ENCODE assay signal across 18 cellular contexts in the genomic region with DNA sequence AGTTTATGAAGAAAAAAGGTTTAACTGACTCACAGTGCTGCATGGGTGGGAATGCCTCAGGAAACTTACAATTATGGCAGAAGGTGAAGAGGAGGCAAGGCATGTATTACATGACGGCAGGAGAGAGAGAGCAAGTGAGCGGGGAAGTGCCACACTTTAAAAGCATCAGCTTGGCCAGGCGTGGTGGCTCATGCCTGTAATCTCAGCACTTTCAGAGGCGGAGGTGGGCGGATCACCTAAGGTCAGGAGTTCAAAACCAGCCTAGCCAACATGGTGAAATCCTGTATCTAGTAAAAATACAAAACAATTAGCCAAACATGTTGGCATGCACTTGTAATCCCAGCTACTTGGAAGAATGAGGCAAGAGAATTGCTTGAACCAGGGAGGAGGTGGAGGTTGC.
"Had no signal": no experiment of that assay in that cellular context is flagged by ENCODE, and none has a peak within 500 bp of the region (broad histone marks: within the 10 kb centered on the region; RNA-seq: fewer than 3 reads in every experiment).

No MANE protein-coding gene starts in this region.

- H3K9me3 ChIP-seq: heart left ventricle, ovary, tibial artery, upper lobe of right lung had no signal

- H3K27ac Mint-ChIP-seq: naive thymus-derived CD4-positive, alpha-beta T cell; stimulated activated memory B cell treated with anti-CD40 and anti-IgM and Interleukin-4, amounts not matched to agents 10 μg/mL and 1 μg/mL and 100 μg/mL, for 72 hours; stimulated activated naive CD8-positive, alpha-beta T cell treated with anti-CD3 and anti-CD28 coated beads, Interleukin-15, Interleukin-2, amounts not matched to agents 100 ng/mL and 50 ng/mL, for 24 hours had no signal

- H3K27ac ChIP-seq: dorsolateral prefrontal cortex, heart left ventricle, ovary, tibial artery, upper lobe of right lung had no signal

- H3K27me3 ChIP-seq: dorsolateral prefrontal cortex, heart left ventricle, ovary, tibial artery, upper lobe of right lung had no signal

- DNase-seq: cortex of kidney; dorsolateral prefrontal cortex; effector CD8-positive, alpha-beta T cell; heart left ventricle; hippocampal formation; mammary epithelial cell; naive thymus-derived CD4-positive, alpha-beta T cell; nucleus accumbens; ovary; right cardiac atrium; stimulated activated CD4-positive, alpha-beta T cell treated with anti-CD3 and anti-CD28 coated beads, Interleukin-15, amount 100 ng/mL, for 24 hours; stimulated activated CD4-positive, alpha-beta T cell treated with anti-CD3 and anti-CD28 coated beads, Interleukin-1b, Interleukin-23, amount 100 ng/mL, for 48 hours; stimulated activated CD4-positive, alpha-beta T cell treated with anti-CD3 and anti-CD28 coated beads, Interleukin-4, amount 100 ng/mL, for 24 hours; tibial artery; upper lobe of right lung had no signal

- H3K4me1 Mint-ChIP-seq: neural crest cell had no signal

- ATAC-seq: naive thymus-derived CD4-positive, alpha-beta T cell; stimulated activated memory B cell treated with anti-CD40 and anti-IgM and Interleukin-4, amounts not matched to agents 10 μg/mL and 1 μg/mL and 100 μg/mL, for 72 hours; upper lobe of right lung had no signal

- H3K27me3 Mint-ChIP-seq: stimulated activated memory B cell treated with anti-CD40 and anti-IgM and Interleukin-4, amounts not matched to agents 10 μg/mL and 1 μg/mL and 100 μg/mL, for 72 hours; stimulated activated naive CD8-positive, alpha-beta T cell treated with anti-CD3 and anti-CD28 coated beads, Interleukin-15, Interleukin-2, amounts not matched to agents 100 ng/mL and 50 ng/mL, for 24 hours had no signal

- H3K9me3 Mint-ChIP-seq: neural crest cell; stimulated activated memory B cell treated with anti-CD40 and anti-IgM and Interleukin-4, amounts not matched to agents 10 μg/mL and 1 μg/mL and 100 μg/mL, for 72 hours had no signal

- H3K4me3 ChIP-seq: dorsolateral prefrontal cortex, heart left ventricle, ovary, tibial artery, upper lobe of right lung had no signal

- H3K36me3 ChIP-seq: heart left ventricle, ovary, tibial artery, upper lobe of right lung had no signal

- H3K4me3 Mint-ChIP-seq: naive thymus-derived CD4-positive, alpha-beta T cell; neural crest cell; stimulated activated memory B cell treated with anti-CD40 and anti-IgM and Interleukin-4, amounts not matched to agents 10 μg/mL and 1 μg/mL and 100 μg/mL, for 72 hours; stimulated activated naive CD8-positive, alpha-beta T cell treated with anti-CD3 and anti-CD28 coated beads, Interleukin-15, Interleukin-2, amounts not matched to agents 100 ng/mL and 50 ng/mL, for 24 hours had no signal
